In genomic region chr3:192031941-192032340, GRCh38 we compare ENCODE assay signal across 27 cellular contexts.
"Had no signal": no experiment of that assay in that cellular context is flagged by ENCODE, and none has a peak within 500 bp of the region (broad histone marks: within the 10 kb centered on the region; RNA-seq: fewer than 3 reads in every experiment).

No MANE protein-coding gene starts in this region.

- H3K9me3 Mint-ChIP-seq: nephron progenitor cell had no signal

- H3K27ac Mint-ChIP-seq: naive thymus-derived CD4-positive, alpha-beta T cell; nephron progenitor cell; progenitor cell of endocrine pancreas; stimulated activated naive CD8-positive, alpha-beta T cell treated with anti-CD3 and anti-CD28 coated beads, Interleukin-15, amount 100 ng/mL, for 72 hours had no signal

- H2AFZ ChIP-seq: parathyroid adenoma had no signal

- DNase-seq: dorsolateral prefrontal cortex; effector CD4-positive, alpha-beta T cell; foreskin melanocyte; glutamatergic neuron; heart right ventricle; hippocampal formation; left cardiac atrium; left lung; mesendoderm; midbrain; naive thymus-derived CD4-positive, alpha-beta T cell; nephron progenitor cell; right lobe of liver; small intestine; stimulated activated CD4-positive, alpha-beta T cell treated with anti-CD3 and anti-CD28 coated beads, Interleukin-12 subunit alpha, Interleukin-12 subunit beta, amount 100 ng/mL, for 4 hours; stimulated activated CD4-positive, alpha-beta T cell treated with anti-CD3 and anti-CD28 coated beads, Interleukin-1b, Interleukin-23, amount 100 ng/mL, for 48 hours; stimulated activated CD4-positive, alpha-beta T cell treated with anti-CD3 and anti-CD28 coated beads, Interleukin-4, amount 100 ng/mL, for 1 hour; stimulated activated CD8-positive, alpha-beta memory T cell treated with anti-CD3 and anti-CD28 coated beads, Interleukin-4, amount 100 ng/mL, for 48 hours; stimulated activated naive CD4-positive, alpha-beta T cell; stimulated activated naive CD8-positive, alpha-beta T cell treated with anti-CD3 and anti-CD28 coated beads, Interleukin-15, amount 100 ng/mL, for 72 hours; trophoblast cell had no signal

- ATAC-seq: heart right ventricle; left cardiac atrium; left lung; naive thymus-derived CD4-positive, alpha-beta T cell; right lobe of liver; stimulated activated naive CD8-positive, alpha-beta T cell treated with anti-CD3 and anti-CD28 coated beads, Interleukin-15, amount 100 ng/mL, for 72 hours had no signal

- H3K9me3 ChIP-seq: esophagus muscularis mucosa, heart right ventricle, right lobe of liver, suprapubic skin, vagina had no signal

- H3K27ac ChIP-seq: dorsolateral prefrontal cortex, epithelial cell of prostate, esophagus muscularis mucosa, heart right ventricle, left lung, parathyroid adenoma, right lobe of liver, suprapubic skin, vagina had no signal

- H3K4me3 ChIP-seq: dorsolateral prefrontal cortex, esophagus muscularis mucosa, heart right ventricle, left lung, right lobe of liver, suprapubic skin, vagina had no signal

- H3K9ac ChIP-seq: parathyroid adenoma had no signal

- H3K36me3 ChIP-seq: esophagus muscularis mucosa, heart right ventricle, left lung, right lobe of liver, suprapubic skin, vagina had no signal

- H3K4me3 Mint-ChIP-seq: naive thymus-derived CD4-positive, alpha-beta T cell; nephron progenitor cell; stimulated activated naive CD8-positive, alpha-beta T cell treated with anti-CD3 and anti-CD28 coated beads, Interleukin-15, amount 100 ng/mL, for 72 hours had no signal

- H3K27me3 Mint-ChIP-seq: naive thymus-derived CD4-positive, alpha-beta T cell; progenitor cell of endocrine pancreas; stimulated activated naive CD8-positive, alpha-beta T cell treated with anti-CD3 and anti-CD28 coated beads, Interleukin-15, amount 100 ng/mL, for 72 hours had no signal

- H3K4me1 Mint-ChIP-seq: naive thymus-derived CD4-positive, alpha-beta T cell; nephron progenitor cell; stimulated activated naive CD8-positive, alpha-beta T cell treated with anti-CD3 and anti-CD28 coated beads, Interleukin-15, amount 100 ng/mL, for 72 hours had no signal

- H3K4me1 ChIP-seq: esophagus muscularis mucosa, heart right ventricle, left lung, parathyroid adenoma, right lobe of liver, suprapubic skin had no signal

- H3K27me3 ChIP-seq: dorsolateral prefrontal cortex, esophagus muscularis mucosa, heart right ventricle, left lung, right lobe of liver, suprapubic skin, vagina had no signal

- H3K36me3 Mint-ChIP-seq: naive thymus-derived CD4-positive, alpha-beta T cell had no signal
